Comparison of ENCODE assay signal across 26 cellular contexts in the genomic region with DNA sequence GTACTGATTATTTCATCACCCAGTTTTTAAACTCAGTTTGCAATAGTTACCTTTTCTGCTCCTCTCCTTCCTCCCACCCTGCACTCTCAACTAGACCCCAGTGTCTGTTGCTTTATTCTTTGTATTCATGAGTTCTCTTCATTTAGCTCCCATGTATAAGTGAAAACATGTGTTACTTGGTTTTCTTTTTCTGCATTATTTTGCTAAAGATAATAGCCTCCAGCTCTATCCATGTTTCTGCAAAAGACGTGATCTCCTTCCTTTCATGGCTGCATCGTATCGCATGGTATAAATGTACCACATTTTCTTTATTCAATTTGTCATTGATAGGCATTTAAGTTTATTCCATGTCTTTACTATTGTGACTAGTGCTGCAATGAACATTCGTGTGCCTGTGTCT.
"Had no signal": no experiment of that assay in that cellular context is flagged by ENCODE, and none has a peak within 500 bp of the region (broad histone marks: within the 10 kb centered on the region; RNA-seq: fewer than 3 reads in every experiment).

No MANE protein-coding gene starts in this region.

- H3K4me3 ChIP-seq: adrenal gland, breast epithelium, Peyer's patch, SJSA1 had no signal

- H3K27ac ChIP-seq: adrenal gland, Peyer's patch, SJSA1 had no signal

- H3K27me3 ChIP-seq: adrenal gland, breast epithelium, Peyer's patch, SJSA1 had no signal

- ATAC-seq: activated T-cell treated with anti-CD3 and anti-CD28 coated beads, Interleukin-2, amount 50 U/mL, for 4 hours; T-cell had no signal

- H3K36me3 ChIP-seq: adrenal gland, breast epithelium, Peyer's patch, SJSA1 had no signal

- H3K4me1 ChIP-seq: adrenal gland, breast epithelium, Peyer's patch, SJSA1 had no signal

- H3K9me3 ChIP-seq: adrenal gland, breast epithelium, Peyer's patch had no signal

- DNase-seq: activated CD4-positive, alpha-beta memory T cell treated with anti-CD3 and anti-CD28 coated beads for 36 hours; activated CD4-positive, alpha-beta T cell treated with anti-CD3 and anti-CD28 coated beads, Interleukin-2, amount 10 ng/mL, durations not matched to agents 7 days and 5 days; activated CD4-positive, CD25-positive, alpha-beta regulatory T cell; activated CD8-positive, alpha-beta memory T cell treated with anti-CD3 and anti-CD28 coated beads for 24 hours; activated gamma-delta T cell; activated naive CD4-positive, alpha-beta T cell treated with anti-CD3 and anti-CD28 coated beads, Interleukin-2, amount 10 ng/mL, durations not matched to agents 7 days and 5 days; activated naive CD8-positive, alpha-beta T cell treated with anti-CD3 and anti-CD28 coated beads for 36 hours; activated T-cell treated with anti-CD3 and anti-CD28 coated beads, Interleukin-2, amount 50 U/mL, for 4 hours; adrenal gland; aorta; caudate nucleus; KG1; NCI-H1092; NCI-H1417 treated with DMSO at 0.1 percent for 48 hours; NCI-H1694; NCI-H2029; NCI-H510A treated with DMSO at 0.1 percent for 48 hours; NK-92 treated with Interleukin-12 subunit alpha and Interleukin-12 subunit beta, amount 100 ng/mL, for 24 hours; OCI-M1; Peyer's patch; SHP77; T-cell; T-helper 2 cell; T1000 had no signal
